14 cellular contexts compared by ENCODE assay signal in the genomic region with DNA sequence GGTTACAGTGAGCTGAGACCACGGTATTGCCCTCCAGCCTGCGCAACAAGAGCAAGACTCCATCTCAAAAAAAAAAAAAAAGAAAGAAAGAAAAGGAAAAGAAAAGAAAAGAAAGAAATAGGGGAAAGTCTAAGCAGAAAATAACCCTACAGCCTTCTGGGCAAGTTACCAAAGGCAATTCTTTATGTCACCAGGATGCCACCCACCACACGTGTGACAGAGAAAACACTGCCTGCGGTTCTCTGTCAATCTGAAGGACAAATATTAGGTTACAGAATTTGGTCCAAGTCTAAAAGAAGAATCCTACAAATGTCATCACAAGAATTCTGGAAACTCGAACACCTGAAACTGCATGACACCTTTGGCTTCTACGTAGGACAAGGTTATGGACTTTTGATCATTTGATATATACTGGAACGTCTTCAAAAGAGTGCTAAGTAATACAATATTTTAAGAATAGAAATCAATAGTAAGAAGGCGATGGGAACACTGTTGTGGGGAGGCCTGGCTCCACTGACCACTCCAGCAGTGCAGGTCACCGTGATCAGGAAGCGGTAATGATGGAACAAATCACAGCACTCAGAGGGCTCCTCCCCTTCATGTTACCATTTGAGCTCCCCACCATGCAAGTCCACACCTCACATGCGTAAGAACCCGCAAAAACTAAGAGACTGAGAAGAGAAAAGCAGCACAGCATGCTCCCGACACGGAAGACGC.
DNase-seq lines count a peak whose midpoint lies in the region; ATAC-seq, FAIRE-seq and TF ChIP-seq lines count a peak whose summit lies in the region.
"Had no signal": no experiment of that assay in that cellular context is flagged by ENCODE, and none has a peak within 500 bp of the region (broad histone marks: within the 10 kb centered on the region; RNA-seq: fewer than 3 reads in every experiment).

No MANE protein-coding gene starts in this region.

- no peak for FAIRE-seq in GM12891 (lab: Jason Lieb, UNC)
- FAIRE-seq: GM12892, H54 had no signal

- intact Hi-C loops in left ventricle myocardium superior (cut with micrococcal nuclease) = no loop called here
- intact Hi-C loops in gastrocnemius medialis (cut with DNase I; ENCODE audit: low total_unique reads) = loop anchor here (1.0 to 10.0 kb wide), 3 partner anchors 18 to 52 kb away; no protein-coding TSS in a partner anchor
- intact Hi-C loops in activated T-helper 1 cell treated with anti-CD3 and anti-CD28 coated beads, Interleukin-12 subunit alpha, Interleukin-12 subunit beta, Interleukin-2, Interleukin-4 antibody, amounts not matched to agents 30 ng/mL and 10 ng/mL and 1 ng/mL, durations not matched to agents 14 hours and 24 hours and 36 hours (cut with micrococcal nuclease) = no loop called here

- no peaks in the 10 kb centered on the region for H3K27me3 Mint-ChIP-seq in activated T-helper 1 cell treated with anti-CD3 and anti-CD28 coated beads, Interleukin-12 subunit alpha, Interleukin-12 subunit beta, Interleukin-2, Interleukin-4 antibody, amounts not matched to agents 30 ng/mL and 10 ng/mL and 1 ng/mL, durations not matched to agents 14 hours and 24 hours and 36 hours (ENCODE audit: insufficient read depth)

- H3K4me3 ChIP-seq in BLaER1 (peak overlapping the region; percentile 24; the same call in 1 of the 2 replicates), gastrocnemius medialis (no peak overlapping the region)
- H3K4me3 ChIP-seq: adrenal gland had no signal

- H3K4me3 Mint-ChIP-seq in activated T-helper 1 cell treated with anti-CD3 and anti-CD28 coated beads, Interleukin-12 subunit alpha, Interleukin-12 subunit beta, Interleukin-2, Interleukin-4 antibody, amounts not matched to agents 30 ng/mL and 10 ng/mL and 1 ng/mL, durations not matched to agents 14 hours and 24 hours and 36 hours = no peak overlapping the region

- H3K27me3 ChIP-seq in BLaER1 (no peaks in the 10 kb centered on the region), gastrocnemius medialis (no peaks in the 10 kb centered on the region)
- H3K27me3 ChIP-seq: adrenal gland, neutrophil had no signal

- TF ChIP-seq POLR2A in gastrocnemius medialis (IDR thresholded peaks at IDR 0.05) = no peak
- no peak for TF ChIP-seq POLR2A in GM12891 (IDR thresholded peaks at IDR 0.05; ENCODE audit: low read depth, low read length)

- TF ChIP-seq CTCF in VCaP (conservative IDR thresholded peaks at IDR 0.05) (no peak), gastrocnemius medialis (IDR thresholded peaks at IDR 0.05 in 4 of 5, conservative IDR thresholded peaks at IDR 0.05 in 1 of 5) (no peak)

- H3K27ac Mint-ChIP-seq in activated T-helper 1 cell treated with anti-CD3 and anti-CD28 coated beads, Interleukin-12 subunit alpha, Interleukin-12 subunit beta, Interleukin-2, Interleukin-4 antibody, amounts not matched to agents 30 ng/mL and 10 ng/mL and 1 ng/mL, durations not matched to agents 14 hours and 24 hours and 36 hours = no peak overlapping the region

- H3K4me2 ChIP-seq in BLaER1 = peak overlapping the region; percentile 82

- no peaks in the 10 kb centered on the region for H3K36me3 Mint-ChIP-seq in activated T-helper 1 cell treated with anti-CD3 and anti-CD28 coated beads, Interleukin-12 subunit alpha, Interleukin-12 subunit beta, Interleukin-2, Interleukin-4 antibody, amounts not matched to agents 30 ng/mL and 10 ng/mL and 1 ng/mL, durations not matched to agents 14 hours and 24 hours and 36 hours (ENCODE audit: low read depth)

- H3K9me3 ChIP-seq in BLaER1 = no peaks in the 10 kb centered on the region
- H3K9me3 ChIP-seq in gastrocnemius medialis = no peaks in the 10 kb centered on the region
- H3K9me3 ChIP-seq: adrenal gland, neutrophil had no signal

- ATAC-seq in left ventricle myocardium superior = no peak
- ATAC-seq in gastrocnemius medialis = peak in 1 of 2 donors; percentile 40
- ATAC-seq: activated CD4-positive, CD25-positive, alpha-beta regulatory T cell treated with anti-CD3 and anti-CD28 coated beads, Interleukin-2, amount 50 U/mL, for 24 hours had no signal

- peaks cover 99% of the 10 kb centered on the region for H3K4me1 ChIP-seq in BLaER1
- peaks cover 23 to 27% of the 10 kb centered on the region in 2 donors for H3K4me1 ChIP-seq in gastrocnemius medialis
- H3K4me1 ChIP-seq: adrenal gland had no signal

- in situ Hi-C loops in gastrocnemius medialis (cut with MboI; ENCODE audit: low sequenced_read_pairs in 4 of 4) = no loop called here

- DNase-seq in left ventricle myocardium superior (peak; percentile 16), gastrocnemius medialis (no peak), DMS114 treated with DMSO at 0.1 percent for 48 hours (lab: John Stamatoyannopoulos, UW; ENCODE audit: unreplicated experiment) (no peak), GM12891 (ENCODE audit: insufficient read length, low spot score) (no peak), NCI-H82 treated with DMSO at 0.1 percent for 48 hours (lab: John Stamatoyannopoulos, UW; ENCODE audit: unreplicated experiment) (no peak)
- no peak for DNase-seq in activated T-helper 1 cell treated with anti-CD3 and anti-CD28 coated beads, Interleukin-12 subunit alpha, Interleukin-12 subunit beta, Interleukin-2, Interleukin-4 antibody, amounts not matched to agents 30 ng/mL and 10 ng/mL and 1 ng/mL, durations not matched to agents 14 hours and 24 hours and 36 hours (ENCODE audit: low spot score)
- DNase-seq: effector CD4-positive, alpha-beta T cell had no signal

- H3K4me1 Mint-ChIP-seq in activated T-helper 1 cell treated with anti-CD3 and anti-CD28 coated beads, Interleukin-12 subunit alpha, Interleukin-12 subunit beta, Interleukin-2, Interleukin-4 antibody, amounts not matched to agents 30 ng/mL and 10 ng/mL and 1 ng/mL, durations not matched to agents 14 hours and 24 hours and 36 hours (ENCODE audit: low read depth) = no peaks in the 10 kb centered on the region

- H3K36me3 ChIP-seq in BLaER1 (peaks cover 19% of the 10 kb centered on the region), gastrocnemius medialis (no peaks in the 10 kb centered on the region)
- H3K36me3 ChIP-seq: adrenal gland, neutrophil had no signal

- no peaks in the 10 kb centered on the region for H3K9me3 Mint-ChIP-seq in activated T-helper 1 cell treated with anti-CD3 and anti-CD28 coated beads, Interleukin-12 subunit alpha, Interleukin-12 subunit beta, Interleukin-2, Interleukin-4 antibody, amounts not matched to agents 30 ng/mL and 10 ng/mL and 1 ng/mL, durations not matched to agents 14 hours and 24 hours and 36 hours

- no peaks in the 10 kb centered on the region for H4K20me1 ChIP-seq in BLaER1

- H3K27ac ChIP-seq in BLaER1 (peak overlapping the region; percentile 89), VCaP (peak overlapping the region; percentile 46), gastrocnemius medialis (peak overlapping the region; percentile 66 to 92 (median 74))
- H3K27ac ChIP-seq: neutrophil had no signal

- H3K9ac ChIP-seq in BLaER1 = peak overlapping the region; percentile 74

TF ChIP-seq in GM12891, 5 proteins besides CTCF, POLR2A, EP300 and RAD21:
- TF ChIP-seq TAF1 (IDR thresholded peaks at IDR 0.05; ENCODE audit: low read depth, low read length) (no peak), POU2F2 (IDR thresholded peaks at IDR 0.05; ENCODE audit: low read depth, low read length) (no peak), PAX5 (IDR thresholded peaks at IDR 0.05; ENCODE audit: insufficient read depth, low read length, severe bottlenecking) (no peak), POLR2AphosphoS5 (IDR thresholded peaks at IDR 0.05; ENCODE audit: low read depth, low read length) (no peak), SPI1 (IDR thresholded peaks at IDR 0.05; ENCODE audit: low read depth, low read length) (no peak)
TF ChIP-seq in GM12891: peak in this region for 0.
